ENCODE assay signal across 10 cellular contexts in the genomic region with DNA sequence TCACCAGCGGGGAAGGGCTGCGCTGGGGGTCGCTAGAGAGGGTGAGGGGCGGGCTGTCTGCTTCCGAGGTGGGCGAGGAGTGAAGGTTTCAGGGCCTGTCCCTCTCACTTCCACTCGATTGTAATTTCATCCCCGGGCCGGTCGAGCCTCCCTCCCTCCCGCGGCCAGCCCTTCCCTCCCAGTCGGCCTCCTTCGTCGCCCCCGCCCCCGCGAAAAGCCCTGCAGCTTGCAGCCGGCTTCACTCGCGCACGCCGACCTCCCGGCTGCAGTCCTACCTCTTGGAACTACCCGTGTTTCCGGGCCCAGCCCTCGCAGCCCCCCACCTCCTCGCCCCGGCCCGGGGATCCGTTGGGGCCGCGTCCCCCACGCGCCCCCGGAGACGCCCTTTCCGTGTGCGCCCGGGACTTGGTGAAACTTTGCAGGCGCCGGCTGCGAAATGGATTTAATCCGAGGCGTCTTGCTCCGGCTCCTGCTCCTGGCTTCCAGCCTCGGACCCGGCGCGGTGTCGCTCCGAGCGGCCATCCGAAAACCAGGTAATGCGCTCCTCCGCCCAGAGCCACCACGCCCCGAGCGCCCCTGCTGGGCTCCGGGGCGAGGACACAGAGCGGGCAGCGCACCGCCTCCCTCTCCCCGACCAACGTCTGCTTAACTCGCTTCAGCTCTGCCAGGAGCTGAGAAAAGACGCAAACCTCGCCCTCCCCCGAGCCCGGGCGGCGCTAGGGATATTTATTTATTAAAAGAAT. TPM values are rescaled to one million over a fixed set of nuclear protein-coding genes. Genes with fewer than 3 reads are reported as not detected.
A peak's percentile ranks its signal among the peaks of the same experiment; 100 is the strongest.
DNase-seq lines count a peak whose midpoint lies in the region; ATAC-seq, FAIRE-seq and TF ChIP-seq lines count a peak whose summit lies in the region.
"Had no signal": no experiment of that assay in that cellular context is flagged by ENCODE, and none has a peak within 500 bp of the region (broad histone marks: within the 10 kb centered on the region; RNA-seq: fewer than 3 reads in every experiment).

A gene (plus strand): TSS at position 241 of the 743 bp plus-strand sequence. CDS start 196 bp downstream, at position 437.

- no peak for TF ChIP-seq EP300 in HepG2 (IDR thresholded peaks at IDR 0.05; ENCODE audit: low read depth in 2 of 2, low read length in 2 of 2)
- TF ChIP-seq EP300 in HepG2 (CRISPR knock-in tag; IDR thresholded peaks at IDR 0.05; ENCODE audit: borderline replicate concordance) = no peak
- no peak for TF ChIP-seq EP300 in transverse colon (IDR thresholded peaks at IDR 0.05; ENCODE audit: low read depth)

- H3K36me3 ChIP-seq in brain microvascular endothelial cell (replicated peaks) (no peaks in the 10 kb centered on the region), HepG2 (replicated peaks in 1 of 2; ENCODE audit: control insufficient read depth in 1 of 2, insufficient read depth in 2 of 2, low read length in 2 of 2) (no peaks in the 10 kb centered on the region), transverse colon (no peaks in the 10 kb centered on the region)

- H3K4me1 ChIP-seq in HepG2 (ENCODE audit: insufficient read depth, low read length) (peaks cover 29% of the 10 kb centered on the region), transverse colon (peaks cover 0 to 19% (median 16%) of the 10 kb centered on the region in 4 donors)

- TF ChIP-seq CTCF in brain microvascular endothelial cell (IDR thresholded peaks at IDR 0.05; ENCODE audit: low read depth, low read length, missing control alignments) (peak; percentile 51), HepG2 (CRISPR knock-in tag; IDR thresholded peaks at IDR 0.05) (peak; percentile 40), transverse colon (IDR thresholded peaks at IDR 0.05) (peak in 1 of 5 experiments; percentile 23)

- ATAC-seq in HepG2 = peak; percentile 98
- no peak for ATAC-seq in activated CD4-positive, CD25-positive, alpha-beta regulatory T cell treated with anti-CD3 and anti-CD28 coated beads, Interleukin-2, amount 50 U/mL, for 24 hours

- peaks cover 34% of the 10 kb centered on the region for H3K27me3 ChIP-seq in brain microvascular endothelial cell (replicated peaks)
- peaks cover 6 to 44% of the 10 kb centered on the region in 2 experiments; a peak in 3 of 5 replicates for H3K27me3 ChIP-seq in HepG2 (ENCODE audit: control insufficient read depth in 1 of 2, insufficient read depth in 2 of 2, low read length in 2 of 2)
- H3K27me3 ChIP-seq in transverse colon = peaks cover 68% of the 10 kb centered on the region

- no peaks in the 10 kb centered on the region for H3K9me3 ChIP-seq in HepG2 (ENCODE audit: low read length)
- H3K9me3 ChIP-seq in transverse colon = no peaks in the 10 kb centered on the region

- in situ Hi-C loops in brain microvascular endothelial cell (cut with HindIII; ENCODE audit: low pct_ligation_motif_present, low sequenced_read_pairs) (no loop called here), HepG2 (cut with HindIII; ENCODE audit: extremely low pct_ligation_motif_present, low pct_unique_long_range_greater_than_20kb) (no loop called here), transverse colon (cut with MboI; ENCODE audit: low pct_ligation_motif_present in 1 of 4, low pct_unique_long_range_greater_than_20kb in 1 of 4, low sequenced_read_pairs in 3 of 4) (no loop called here)

- H3K4me3 ChIP-seq in brain microvascular endothelial cell (ENCODE audit: low read depth, low read length) (peak within 1 kb of the TSS; percentile 56), HepG2 (replicated peaks in 1 of 3; ENCODE audit: insufficient read depth in 1 of 3, low read depth in 2 of 3, low read length in 3 of 3) (peak within 1 kb of the TSS; percentile 57 to 71 (median 59)), transverse colon (peak within 1 kb of the TSS; percentile 28 to 55 (median 29))

- TF ChIP-seq RAD21 in HepG2 (CRISPR knock-in tag; IDR thresholded peaks at IDR 0.05) = no peak

- no TSS peak for BruUV-seq in HepG2 (replicated peaks; lab: Mats Ljungman, UMichigan)

- H3K27ac ChIP-seq in brain microvascular endothelial cell (no peak within 1 kb of the TSS), HepG2 (ENCODE audit: extremely low read length, insufficient read depth, low read length) (no peak within 1 kb of the TSS), transverse colon (no peak within 1 kb of the TSS)
- H3K27ac ChIP-seq: KMS-11 had no signal

- DNase-seq in DMS 273 (lab: John Stamatoyannopoulos, UW; ENCODE audit: unreplicated experiment) (peak; percentile 85), NCI-H1105 (lab: John Stamatoyannopoulos, UW) (peak; percentile 25), brain microvascular endothelial cell (no peak), HepG2 (ENCODE audit: low spot score) (no peak), transverse colon (no peak), Ammon's horn (ENCODE audit: low spot score) (no peak)
- DNase-seq in central memory CD4-positive, alpha-beta T cell = no peak

- H3K79me2 ChIP-seq in HepG2 (ENCODE audit: insufficient read depth, low read length) = no peaks in the 10 kb centered on the region

- POLR2A ChIA-PET in HepG2 (lab: Yijun Ruan, JAX) = no interaction called here

- FAIRE-seq in HepG2 (lab: Jason Lieb, UNC) = no peak

- TF ChIP-seq POLR2A in HepG2 (IDR thresholded peaks at IDR 0.05; ENCODE audit: insufficient read depth in 1 of 2, low read depth in 2 of 2, low read length in 2 of 2) (no peak), transverse colon (IDR thresholded peaks at IDR 0.05) (no peak)

- intact Hi-C loops in HepG2 (cut with micrococcal nuclease; ENCODE audit: unreplicated experiment) (no loop called here), transverse colon (cut with DNase I; ENCODE audit: low total_unique reads) (no loop called here)

- CTCF ChIA-PET in HepG2 (lab: Yijun Ruan, JAX; ENCODE audit: low intra/inter-chr PET ratio, low total read pairs) = no interaction called here

- 0% methylated on average over 7 of the region's 73 CpGs for WGBS in HepG2 (ENCODE audit: low lambda C conversion rate)
- WGBS in transverse colon (ENCODE audit: low coverage in 1 of 2), 2 donors = 2% methylated on average over 47 of the region's 73 CpGs; no CpG with 5 or more reads in 1 of the 2 donors

- H4K20me1 ChIP-seq in HepG2 (ENCODE audit: insufficient read depth, low read length) = no peaks in the 10 kb centered on the region

- H3K4me2 ChIP-seq in HepG2 (ENCODE audit: low read depth, low read length) = peak within 1 kb of the TSS; percentile 87
- H3K4me2 ChIP-seq: KMS-11 had no signal

- H3K9ac ChIP-seq in HepG2 (ENCODE audit: insufficient read depth, low read depth, low read length) = no peak within 1 kb of the TSS
- H3K9ac ChIP-seq: KMS-11 had no signal

- no peak within 1 kb of the TSS for H2AFZ ChIP-seq in HepG2 (ENCODE audit: low read length)

TF ChIP-seq in HepG2, 621 proteins besides CTCF, POLR2A, EP300 and RAD21 (continues in another document):
- TF ChIP-seq BORCS8-MEF2B (CRISPR knock-in tag; IDR thresholded peaks at IDR 0.05) (no peak), MED1 (CRISPR knock-in tag; IDR thresholded peaks at IDR 0.05) (no peak), ZNF788 (CRISPR knock-in tag; IDR thresholded peaks at IDR 0.05; ENCODE audit: borderline replicate concordance) (no peak), KLF11 (CRISPR knock-in tag; IDR thresholded peaks at IDR 0.05) (no peak), RELA (CRISPR knock-in tag; IDR thresholded peaks at IDR 0.05) (no peak), STAG1 (CRISPR knock-in tag; IDR thresholded peaks at IDR 0.05) (peak; percentile 21; the same call in 1 of the 2 replicates), ZNF3 (CRISPR knock-in tag; IDR thresholded peaks at IDR 0.05) (no peak), PLRG1 (conservative IDR thresholded peaks at IDR 0.05) (no peak), XRCC5 (optimal IDR thresholded peaks at IDR 0.05; ENCODE audit: low read length) (peak; percentile 65)
- TF ChIP-seq, protein P1, sequence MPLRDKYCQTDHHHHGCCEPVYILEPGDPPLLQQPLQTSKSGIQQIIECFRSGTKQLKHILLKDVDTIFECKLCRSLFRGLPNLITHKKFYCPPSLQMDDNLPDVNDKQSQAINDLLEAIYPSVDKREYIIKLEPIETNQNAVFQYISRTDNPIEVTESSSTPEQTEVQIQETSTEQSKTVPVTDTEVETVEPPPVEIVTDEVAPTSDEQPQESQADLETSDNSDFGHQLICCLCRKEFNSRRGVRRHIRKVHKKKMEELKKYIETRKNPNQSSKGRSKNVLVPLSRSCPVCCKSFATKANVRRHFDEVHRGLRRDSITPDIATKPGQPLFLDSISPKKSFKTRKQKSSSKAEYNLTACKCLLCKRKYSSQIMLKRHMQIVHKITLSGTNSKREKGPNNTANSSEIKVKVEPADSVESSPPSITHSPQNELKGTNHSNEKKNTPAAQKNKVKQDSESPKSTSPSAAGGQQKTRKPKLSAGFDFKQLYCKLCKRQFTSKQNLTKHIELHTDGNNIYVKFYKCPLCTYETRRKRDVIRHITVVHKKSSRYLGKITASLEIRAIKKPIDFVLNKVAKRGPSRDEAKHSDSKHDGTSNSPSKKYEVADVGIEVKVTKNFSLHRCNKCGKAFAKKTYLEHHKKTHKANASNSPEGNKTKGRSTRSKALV (CRISPR knock-in tag; IDR thresholded peaks at IDR 0.05) = peak; percentile 80; the same call in 1 of the 2 replicates

RNA-seq across cellular contexts. Expression of the gene that starts here (rescaled TPM):
- total RNA-seq in HepG2 (2016; rRNA removed; fragmentation: Illumina TruSeq; extraction: Trizol) = not detected in 2 replicates
- not detected in 2 replicates for total RNA-seq in HepG2 (2016; cell fraction: cytosol; rRNA removed; fragmentation: Illumina TruSeq; extraction: Trizol; ENCODE audit: low read depth)
- total RNA-seq in HepG2 (2016; cell fraction: insoluble cytoplasmic fraction; rRNA removed; fragmentation: Illumina TruSeq; extraction: Trizol) = not detected in 2 replicates
- not detected in 2 replicates for total RNA-seq in HepG2 (2016; cell fraction: membrane; rRNA removed; fragmentation: Illumina TruSeq; extraction: Trizol)
- not detected in 2 replicates for total RNA-seq in HepG2 (2016; cell fraction: nucleus; rRNA removed; fragmentation: Illumina TruSeq; extraction: Trizol)
- polyA plus RNA-seq in HepG2 (2011; rRNA removed) = not detected in 2 replicates
- not detected in 2 replicates for polyA plus RNA-seq in HepG2 (2011; cell fraction: cytosol; rRNA removed)
- polyA plus RNA-seq in HepG2 (2011; cell fraction: nucleus; rRNA removed) = not detected in 2 replicates
- not detected in 2 replicates for polyA plus RNA-seq in HepG2 (2012)
- not detected in 2 replicates for polyA plus RNA-seq in HepG2 (2016; cell fraction: cytosol; fragmentation: Illumina TruSeq; extraction: Trizol; ENCODE audit: low read depth)
- not detected in 2 replicates for polyA plus RNA-seq in HepG2 (2016; cell fraction: insoluble cytoplasmic fraction; fragmentation: Illumina TruSeq; extraction: Trizol; ENCODE audit: low read depth)
- polyA plus RNA-seq in HepG2 (2016; cell fraction: membrane; fragmentation: Illumina TruSeq; extraction: Trizol; ENCODE audit: low read depth) = not detected in 2 replicates
- polyA plus RNA-seq in HepG2 (2016; cell fraction: nucleus; fragmentation: Illumina TruSeq; extraction: Trizol; ENCODE audit: insufficient read depth, low read depth) = not detected in 2 replicates
- not detected in 2 replicates for polyA minus RNA-seq in HepG2 (2011; rRNA and poly(A)+ RNA removed; ENCODE audit: low replicate concordance)
- polyA minus RNA-seq in HepG2 (2011; cell fraction: cytosol; rRNA and poly(A)+ RNA removed) = not detected in 2 replicates
- polyA minus RNA-seq in HepG2 (2011; cell fraction: nucleus; rRNA and poly(A)+ RNA removed) = not detected in 2 replicates
- 1 to 10 TPM in 1 of 4 donors, under 1 TPM in 1, not detected in 2; 0.41 to 1.9 TPM for total RNA-seq in transverse colon
- total RNA-seq: mononuclear cell had no signal

Comparison
In these comparisons a context has a peak if more than half of its experiments do, and no peak if none do; other contexts are left out.
1. Peak in ATAC-seq, H3K4me3 ChIP-seq and H3K4me2 ChIP-seq in HepG2; RNA of the gene not detected or under 1 TPM.
2. DNase-seq: peak in DMS 273 (single experiment) and NCI-H1105 (single experiment); none in brain microvascular endothelial cell (single experiment), HepG2 (single experiment), transverse colon (single experiment), Ammon's horn (single experiment) and central memory CD4-positive, alpha-beta T cell (single experiment).
3. Peak in every context shown above with its lines, with median percentiles within 50 percentile points of each other: H3K4me3 ChIP-seq.